ENCODE assay signal across 25 cellular contexts in the genomic region with DNA sequence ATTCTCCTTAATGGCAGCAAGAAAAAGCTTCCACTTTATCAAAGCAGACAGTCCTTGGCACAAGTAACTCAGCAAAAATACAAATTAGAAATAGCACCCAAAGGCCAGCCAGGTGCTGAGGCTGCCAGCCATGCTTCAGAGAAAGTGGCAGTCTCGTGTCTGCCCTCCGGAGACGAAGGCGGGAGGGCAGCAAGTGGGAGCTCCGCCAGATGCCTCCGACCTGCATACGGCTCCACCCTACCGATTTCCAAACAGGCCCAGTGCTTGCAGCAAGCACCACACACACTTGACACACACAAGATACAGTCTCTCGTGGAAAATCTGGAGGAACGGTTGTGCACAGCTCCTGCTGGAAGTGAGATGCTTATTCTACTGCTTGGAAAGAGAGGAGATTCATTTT.
DNase-seq lines count a peak whose midpoint lies in the region; ATAC-seq and TF ChIP-seq lines count a peak whose summit lies in the region.
"Had no signal": no experiment of that assay in that cellular context is flagged by ENCODE, and none has a peak within 500 bp of the region (broad histone marks: within the 10 kb centered on the region; RNA-seq: fewer than 3 reads in every experiment).

No MANE protein-coding gene starts in this region.

- peak overlapping the region; percentile 6 to 53 for H3K27ac ChIP-seq in right atrium auricular region
- H3K27ac ChIP-seq in testis = no peak overlapping the region
- no peak overlapping the region for H3K27ac ChIP-seq in naive thymus-derived CD4-positive, alpha-beta T cell (ENCODE audit: low read depth, low read length)
- H3K27ac ChIP-seq: 22Rv1, ovary, sigmoid colon had no signal

- no peak for ATAC-seq in GM21619 (IDR thresholded peaks at IDR 0.05; ENCODE audit: unreplicated experiment)
- no peak for ATAC-seq in HG03354 (IDR thresholded peaks at IDR 0.05; ENCODE audit: poor library complexity, severe bottlenecking, unreplicated experiment)
- no peak for ATAC-seq in naive thymus-derived CD4-positive, alpha-beta T cell
- ATAC-seq: PC-3 had no signal

- peaks cover 0 to 4% (median 0%) of the 10 kb centered on the region in 5 donors for H3K36me3 Mint-ChIP-seq in naive thymus-derived CD4-positive, alpha-beta T cell
- H3K36me3 Mint-ChIP-seq: activated naive CD8-positive, alpha-beta T cell had no signal

- TF ChIP-seq CTCF in right atrium auricular region (IDR thresholded peaks at IDR 0.05) (no peak), testis (IDR thresholded peaks at IDR 0.05) (no peak)

- peaks cover 0 to 57% of the 10 kb centered on the region in 2 donors for H3K4me1 ChIP-seq in right atrium auricular region
- no peaks in the 10 kb centered on the region for H3K4me1 ChIP-seq in testis
- H3K4me1 ChIP-seq in naive thymus-derived CD4-positive, alpha-beta T cell (ENCODE audit: control insufficient read depth in 2 of 2, insufficient read depth in 2 of 2, low read length in 2 of 2) = no peaks in the 10 kb centered on the region

- no peaks in the 10 kb centered on the region for H3K9me3 ChIP-seq in right atrium auricular region
- H3K9me3 ChIP-seq in testis = no peaks in the 10 kb centered on the region
- H3K9me3 ChIP-seq in naive thymus-derived CD4-positive, alpha-beta T cell (ENCODE audit: control insufficient read depth in 2 of 3, low read length in 3 of 3) = no peaks in the 10 kb centered on the region
- H3K9me3 ChIP-seq: ovary, sigmoid colon had no signal

- CTCF ChIA-PET in naive thymus-derived CD4-positive, alpha-beta T cell (lab: Charles Lee) = no interaction called here

- no peak for TF ChIP-seq POLR2A in testis (IDR thresholded peaks at IDR 0.05)

- H3K27me3 Mint-ChIP-seq in naive thymus-derived CD4-positive, alpha-beta T cell = no peaks in the 10 kb centered on the region
- H3K27me3 Mint-ChIP-seq: CD4-positive, CD25-positive, alpha-beta regulatory T cell; naive B cell had no signal

- H3K4me1 Mint-ChIP-seq in naive thymus-derived CD4-positive, alpha-beta T cell = no peaks in the 10 kb centered on the region
- H3K4me1 Mint-ChIP-seq: CD4-positive, CD25-positive, alpha-beta regulatory T cell had no signal

- intact Hi-C loops in testis (cut with DNase I; ENCODE audit: low total_unique reads) = no loop called here
- intact Hi-C loops in naive thymus-derived CD4-positive, alpha-beta T cell (cut with micrococcal nuclease) = no loop called here

- H3K27me3 ChIP-seq in right atrium auricular region = no peaks in the 10 kb centered on the region
- H3K27me3 ChIP-seq in testis = no peaks in the 10 kb centered on the region
- no peaks in the 10 kb centered on the region for H3K27me3 ChIP-seq in naive thymus-derived CD4-positive, alpha-beta T cell (ENCODE audit: control insufficient read depth in 2 of 2, insufficient read depth in 2 of 2, low read length in 2 of 2)
- H3K27me3 ChIP-seq: ovary, sigmoid colon had no signal

- no peak overlapping the region for H3K4me3 ChIP-seq in right atrium auricular region
- H3K4me3 ChIP-seq in testis = no peak overlapping the region
- no peak overlapping the region for H3K4me3 ChIP-seq in naive thymus-derived CD4-positive, alpha-beta T cell (ENCODE audit: low read length)
- H3K4me3 ChIP-seq: ovary, sigmoid colon had no signal

- H3K36me3 ChIP-seq in right atrium auricular region (no peaks in the 10 kb centered on the region), testis (ENCODE audit: low read depth, missing control alignments) (no peaks in the 10 kb centered on the region)
- H3K36me3 ChIP-seq in naive thymus-derived CD4-positive, alpha-beta T cell (ENCODE audit: control insufficient read depth in 2 of 3, insufficient read depth in 3 of 3, low read length in 3 of 3) = no peaks in the 10 kb centered on the region
- H3K36me3 ChIP-seq: ovary, sigmoid colon had no signal

- 65 to 88% methylated on average over 10 of the region's 10 CpGs for WGBS in testis, 2 donors

- H3K27ac Mint-ChIP-seq in naive thymus-derived CD4-positive, alpha-beta T cell = no peak overlapping the region
- H3K27ac Mint-ChIP-seq: activated naive CD8-positive, alpha-beta T cell; activated T-helper 2 cell treated with anti-CD3 and anti-CD28 coated beads, Interferon-gamma antibody, Interleukin-2, Interleukin-4, amounts not matched to agents 10 μg/mL and 5 μg/mL and 100 μg/mL, durations not matched to agents 14 hours and 24 hours and 36 hours; CD4-positive, CD25-positive, alpha-beta regulatory T cell had no signal

- DNase-seq in DMS 273 (lab: John Stamatoyannopoulos, UW; ENCODE audit: unreplicated experiment) (peak; percentile 54), DMS 273 treated with DMSO at 0.1 percent for 48 hours (lab: John Stamatoyannopoulos, UW) (no peak), RPMI8226 (peak; percentile 23), right atrium auricular region (ENCODE audit: low spot score) (no peak), testis (peak; percentile 50)
- DNase-seq in naive thymus-derived CD4-positive, alpha-beta T cell = no peak
- DNase-seq: activated CD4-positive, alpha-beta T cell treated with anti-CD3 and anti-CD28 coated beads, Interleukin-2, amount 50 U/mL, for 48 hours; activated CD4-positive, CD25-positive, alpha-beta regulatory T cell; activated CD8-positive, alpha-beta memory T cell treated with anti-CD3 and anti-CD28 coated beads, Interleukin-2, amount 50 U/mL, for 4 hours; aorta; CD4-positive, CD25-positive, alpha-beta regulatory T cell; naive B cell; NCI-H1436; NCI-H226; NCI-H82; ovary; PC-3; SHP77 treated with DMSO at 0.1 percent for 48 hours; sigmoid colon; SW 1271 had no signal

- peaks cover 0 to 4% (median 0%) of the 10 kb centered on the region in 11 donors for H3K9me3 Mint-ChIP-seq in naive thymus-derived CD4-positive, alpha-beta T cell
- H3K9me3 Mint-ChIP-seq: activated T-helper 2 cell treated with anti-CD3 and anti-CD28 coated beads, Interferon-gamma antibody, Interleukin-2, Interleukin-4, amounts not matched to agents 10 μg/mL and 5 μg/mL and 100 μg/mL, durations not matched to agents 14 hours and 24 hours and 36 hours; CD4-positive, CD25-positive, alpha-beta regulatory T cell had no signal

- POLR2A ChIA-PET in naive thymus-derived CD4-positive, alpha-beta T cell (lab: Charles Lee) = no interaction called here

- no peak overlapping the region for H3K4me3 Mint-ChIP-seq in naive thymus-derived CD4-positive, alpha-beta T cell
- H3K4me3 Mint-ChIP-seq: activated naive CD8-positive, alpha-beta T cell; CD4-positive, CD25-positive, alpha-beta regulatory T cell; naive B cell had no signal

Comparison
In these comparisons a context has a peak if more than half of its experiments do, and no peak if none do; other contexts are left out.
1. DNase-seq: peak in DMS 273 (single experiment), RPMI8226 (single experiment) and testis (single experiment); none in DMS 273 treated with DMSO at 0.1 percent for 48 hours (single experiment), right atrium auricular region (single experiment) and naive thymus-derived CD4-positive, alpha-beta T cell (0 of 9).
2. H3K27ac ChIP-seq: peak in right atrium auricular region (2 of 2); none in testis (0 of 2) and naive thymus-derived CD4-positive, alpha-beta T cell (single experiment).